10 cellular contexts compared by ENCODE assay signal in the genomic region with DNA sequence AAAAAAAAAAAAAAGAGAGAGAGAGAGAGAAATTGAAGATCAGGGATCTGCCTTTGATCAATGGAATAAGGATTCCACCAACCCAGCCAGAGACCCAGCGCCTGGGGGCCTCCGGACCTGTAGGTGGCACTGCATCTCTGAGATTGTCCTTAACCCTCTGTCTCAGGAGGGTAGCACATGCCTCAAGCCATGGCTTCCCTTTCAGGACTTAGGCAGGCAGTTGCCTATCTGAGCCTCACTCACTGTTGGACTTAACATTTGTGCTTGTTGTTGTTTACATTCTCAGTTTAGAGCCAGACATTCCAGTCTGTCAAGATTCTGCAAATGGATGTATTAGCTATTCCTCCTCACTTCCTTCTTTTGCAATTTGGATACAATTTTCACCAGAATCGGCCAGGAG. TPM values are rescaled to one million over a fixed set of nuclear protein-coding genes. Genes with fewer than 3 reads are reported as not detected.
A peak's percentile ranks its signal among the peaks of the same experiment; 100 is the strongest.
DNase-seq lines count a peak whose midpoint lies in the region; ATAC-seq and TF ChIP-seq lines count a peak whose summit lies in the region.
"Had no signal": no experiment of that assay in that cellular context is flagged by ENCODE, and none has a peak within 500 bp of the region (broad histone marks: within the 10 kb centered on the region; RNA-seq: fewer than 3 reads in every experiment).

No MANE protein-coding gene starts in this region.

- H3K36me3 Mint-ChIP-seq in activated CD8-positive, alpha-beta T cell treated with anti-CD3 and anti-CD28 coated beads for 36 hours (ENCODE audit: low read depth) = no peaks in the 10 kb centered on the region
- H3K36me3 Mint-ChIP-seq in activated CD8-positive, alpha-beta T cell treated with anti-CD3 and anti-CD28 coated beads, Interleukin-2, amount 10 ng/mL, durations not matched to agents 7 days and 5 days (ENCODE audit: low read depth) = no peaks in the 10 kb centered on the region
- no peaks in the 10 kb centered on the region for H3K36me3 Mint-ChIP-seq in activated CD4-positive, alpha-beta memory T cell treated with anti-CD3 and anti-CD28 coated beads, Interleukin-2, amount 10 ng/mL, durations not matched to agents 7 days and 5 days (ENCODE audit: low read depth)
- H3K36me3 Mint-ChIP-seq: activated CD8-positive, alpha-beta memory T cell treated with anti-CD3 and anti-CD28 coated beads, Interleukin-2, amount 10 ng/mL, durations not matched to agents 7 days and 5 days; memory B cell had no signal

- no peaks in the 10 kb centered on the region for H3K9me3 Mint-ChIP-seq in activated CD8-positive, alpha-beta T cell treated with anti-CD3 and anti-CD28 coated beads for 36 hours
- no peaks in the 10 kb centered on the region for H3K9me3 Mint-ChIP-seq in activated CD8-positive, alpha-beta T cell treated with anti-CD3 and anti-CD28 coated beads, Interleukin-2, amount 10 ng/mL, durations not matched to agents 7 days and 5 days (ENCODE audit: insufficient read depth)
- no peaks in the 10 kb centered on the region for H3K9me3 Mint-ChIP-seq in activated CD4-positive, alpha-beta memory T cell treated with anti-CD3 and anti-CD28 coated beads, Interleukin-2, amount 10 ng/mL, durations not matched to agents 7 days and 5 days
- H3K9me3 Mint-ChIP-seq: memory B cell had no signal

- DNase-seq in activated CD8-positive, alpha-beta T cell treated with anti-CD3 and anti-CD28 coated beads for 36 hours = peak; percentile 44
- no peak for DNase-seq in activated CD8-positive, alpha-beta T cell treated with anti-CD3 and anti-CD28 coated beads, Interleukin-2, amount 10 ng/mL, durations not matched to agents 7 days and 5 days
- peak; percentile 27 for DNase-seq in HT1080 (ENCODE audit: low read depth)
- peak; percentile 17 for DNase-seq in activated CD4-positive, alpha-beta memory T cell treated with anti-CD3 and anti-CD28 coated beads, Interleukin-2, amount 10 ng/mL, durations not matched to agents 7 days and 5 days
- DNase-seq in stimulated activated CD8-positive, alpha-beta memory T cell treated with anti-CD3 and anti-CD28 coated beads, Interleukin-4, amount 100 ng/mL, for 48 hours = peak; percentile 51
- no peak for DNase-seq in NOMO-1 (lab: John Stamatoyannopoulos, UW; ENCODE audit: unreplicated experiment in 2 of 2)
- no peak for DNase-seq in NCI-H446 (lab: John Stamatoyannopoulos, UW)
- DNase-seq: activated CD8-positive, alpha-beta memory T cell treated with anti-CD3 and anti-CD28 coated beads, Interleukin-2, amount 10 ng/mL, durations not matched to agents 7 days and 5 days had no signal

- POLR2A ChIA-PET in activated CD8-positive, alpha-beta T cell treated with anti-CD3 and anti-CD28 coated beads for 36 hours (lab: Charles Lee) = no interaction called here
- POLR2A ChIA-PET in activated CD8-positive, alpha-beta T cell treated with anti-CD3 and anti-CD28 coated beads, Interleukin-2, amount 10 ng/mL, durations not matched to agents 7 days and 5 days (lab: Charles Lee) = no interaction called here
- POLR2A ChIA-PET in activated CD4-positive, alpha-beta memory T cell treated with anti-CD3 and anti-CD28 coated beads, Interleukin-2, amount 10 ng/mL, durations not matched to agents 7 days and 5 days (lab: Charles Lee) = no interaction called here

- no peak overlapping the region for H3K4me3 Mint-ChIP-seq in activated CD8-positive, alpha-beta T cell treated with anti-CD3 and anti-CD28 coated beads for 36 hours
- no peak overlapping the region for H3K4me3 Mint-ChIP-seq in activated CD8-positive, alpha-beta T cell treated with anti-CD3 and anti-CD28 coated beads, Interleukin-2, amount 10 ng/mL, durations not matched to agents 7 days and 5 days
- no peak overlapping the region for H3K4me3 Mint-ChIP-seq in activated CD4-positive, alpha-beta memory T cell treated with anti-CD3 and anti-CD28 coated beads, Interleukin-2, amount 10 ng/mL, durations not matched to agents 7 days and 5 days
- H3K4me3 Mint-ChIP-seq: activated CD8-positive, alpha-beta memory T cell treated with anti-CD3 and anti-CD28 coated beads, Interleukin-2, amount 10 ng/mL, durations not matched to agents 7 days and 5 days; memory B cell had no signal

- TF ChIP-seq CTCF in activated CD8-positive, alpha-beta T cell treated with anti-CD3 and anti-CD28 coated beads for 36 hours (IDR thresholded peaks at IDR 0.05) = peak; percentile 24

- ATAC-seq in activated CD8-positive, alpha-beta T cell treated with anti-CD3 and anti-CD28 coated beads for 36 hours = no peak
- no peak for ATAC-seq in activated CD8-positive, alpha-beta T cell treated with anti-CD3 and anti-CD28 coated beads, Interleukin-2, amount 10 ng/mL, durations not matched to agents 7 days and 5 days
- ATAC-seq in HG03520 (IDR thresholded peaks at IDR 0.05; ENCODE audit: unreplicated experiment) = no peak
- ATAC-seq: activated CD8-positive, alpha-beta memory T cell treated with anti-CD3 and anti-CD28 coated beads, Interleukin-2, amount 10 ng/mL, durations not matched to agents 7 days and 5 days had no signal

- CTCF ChIA-PET in activated CD8-positive, alpha-beta T cell treated with anti-CD3 and anti-CD28 coated beads for 36 hours (lab: Charles Lee) = interaction anchor here (1.0 to 1.7 kb wide), 2 partner anchors 12 to 138 kb away, joined by 3 to 4 read pairs; no protein-coding TSS in a partner anchor
- CTCF ChIA-PET in activated CD8-positive, alpha-beta T cell treated with anti-CD3 and anti-CD28 coated beads, Interleukin-2, amount 10 ng/mL, durations not matched to agents 7 days and 5 days (lab: Charles Lee) = no interaction called here
- CTCF ChIA-PET in activated CD4-positive, alpha-beta memory T cell treated with anti-CD3 and anti-CD28 coated beads, Interleukin-2, amount 10 ng/mL, durations not matched to agents 7 days and 5 days (lab: Charles Lee) = no interaction called here

- peaks cover 3% of the 10 kb centered on the region for H3K4me1 Mint-ChIP-seq in activated CD8-positive, alpha-beta T cell treated with anti-CD3 and anti-CD28 coated beads for 36 hours (ENCODE audit: low read depth)
- peaks cover 3% of the 10 kb centered on the region for H3K4me1 Mint-ChIP-seq in activated CD8-positive, alpha-beta T cell treated with anti-CD3 and anti-CD28 coated beads, Interleukin-2, amount 10 ng/mL, durations not matched to agents 7 days and 5 days (ENCODE audit: low read depth)
- H3K4me1 Mint-ChIP-seq in activated CD4-positive, alpha-beta memory T cell treated with anti-CD3 and anti-CD28 coated beads, Interleukin-2, amount 10 ng/mL, durations not matched to agents 7 days and 5 days = peaks cover 11% of the 10 kb centered on the region

- intact Hi-C loops in activated CD8-positive, alpha-beta T cell treated with anti-CD3 and anti-CD28 coated beads for 36 hours (cut with micrococcal nuclease) = no loop called here

- no peak overlapping the region for H3K27ac Mint-ChIP-seq in activated CD8-positive, alpha-beta T cell treated with anti-CD3 and anti-CD28 coated beads for 36 hours
- no peak overlapping the region for H3K27ac Mint-ChIP-seq in activated CD8-positive, alpha-beta T cell treated with anti-CD3 and anti-CD28 coated beads, Interleukin-2, amount 10 ng/mL, durations not matched to agents 7 days and 5 days
- H3K27ac Mint-ChIP-seq in activated CD4-positive, alpha-beta memory T cell treated with anti-CD3 and anti-CD28 coated beads, Interleukin-2, amount 10 ng/mL, durations not matched to agents 7 days and 5 days = no peak overlapping the region
- H3K27ac Mint-ChIP-seq: activated CD8-positive, alpha-beta memory T cell treated with anti-CD3 and anti-CD28 coated beads, Interleukin-2, amount 10 ng/mL, durations not matched to agents 7 days and 5 days; memory B cell had no signal

- H3K27me3 Mint-ChIP-seq in activated CD8-positive, alpha-beta T cell treated with anti-CD3 and anti-CD28 coated beads for 36 hours = peaks cover 36% of the 10 kb centered on the region
- peaks cover 22% of the 10 kb centered on the region for H3K27me3 Mint-ChIP-seq in activated CD8-positive, alpha-beta T cell treated with anti-CD3 and anti-CD28 coated beads, Interleukin-2, amount 10 ng/mL, durations not matched to agents 7 days and 5 days (ENCODE audit: low read depth)
- H3K27me3 Mint-ChIP-seq in activated CD4-positive, alpha-beta memory T cell treated with anti-CD3 and anti-CD28 coated beads, Interleukin-2, amount 10 ng/mL, durations not matched to agents 7 days and 5 days = peaks cover 32% of the 10 kb centered on the region

RNA-seq across cellular contexts. Expression of a gene that starts 5.1 kb away (rescaled TPM):
- total RNA-seq in activated CD8-positive, alpha-beta T cell treated with anti-CD3 and anti-CD28 coated beads for 36 hours = not detected
- total RNA-seq in activated CD8-positive, alpha-beta T cell treated with anti-CD3 and anti-CD28 coated beads, Interleukin-2, amount 10 ng/mL, durations not matched to agents 7 days and 5 days = not detected
- not detected in 2 replicates for total RNA-seq in HT1080 (2014; rRNA removed; shearing (Covaris generic))
- not detected in 2 replicates for polyA plus RNA-seq in HT1080 (2015; cell fraction: cytosol; rRNA removed)
- polyA plus RNA-seq in HT1080 (2015; cell fraction: nucleus; rRNA removed) = not detected in 2 replicates
- total RNA-seq in activated CD4-positive, alpha-beta memory T cell treated with anti-CD3 and anti-CD28 coated beads, Interleukin-2, amount 10 ng/mL, durations not matched to agents 7 days and 5 days = not detected
- total RNA-seq: activated CD8-positive, alpha-beta memory T cell treated with anti-CD3 and anti-CD28 coated beads, Interleukin-2, amount 10 ng/mL, durations not matched to agents 7 days and 5 days had no signal

Comparison
In these comparisons a context has a peak if more than half of its experiments do, and no peak if none do; other contexts are left out.
1. DNase-seq: peak in activated CD8-positive, alpha-beta T cell treated with anti-CD3 and anti-CD28 coated beads for 36 hours (single experiment), HT1080 (single experiment), activated CD4-positive, alpha-beta memory T cell treated with anti-CD3 and anti-CD28 coated beads, Interleukin-2, amount 10 ng/mL, durations not matched to agents 7 days and 5 days (single experiment) and stimulated activated CD8-positive, alpha-beta memory T cell treated with anti-CD3 and anti-CD28 coated beads, Interleukin-4, amount 100 ng/mL, for 48 hours (single experiment); none in activated CD8-positive, alpha-beta T cell treated with anti-CD3 and anti-CD28 coated beads, Interleukin-2, amount 10 ng/mL, durations not matched to agents 7 days and 5 days (single experiment), NOMO-1 (0 of 2) and NCI-H446 (0 of 2).